ENCODE assay signal across 29 cellular contexts in genomic region chr14:58278177-58278576, GRCh38. TPM values are rescaled to one million over a fixed set of nuclear protein-coding genes. Genes with fewer than 3 reads are reported as not detected.
DNase-seq lines count a peak whose midpoint lies in the region; ATAC-seq and TF ChIP-seq lines count a peak whose summit lies in the region.
"Had no signal": no experiment of that assay in that cellular context is flagged by ENCODE, and none has a peak within 500 bp of the region (broad histone marks: within the 10 kb centered on the region; RNA-seq: fewer than 3 reads in every experiment).

No MANE protein-coding gene starts in this region.

- H3K4me1 ChIP-seq in H9 (ENCODE audit: insufficient read depth, low read length): no peaks in the 10 kb centered on the region
- H3K4me1 ChIP-seq in uterus: peaks cover 6 to 14% of the 10 kb centered on the region in 2 donors

- H3K27ac Mint-ChIP-seq in activated naive CD4-positive, alpha-beta T cell treated with anti-CD3 and anti-CD28 coated beads for 36 hours: peak overlapping the region; percentile 56
- H3K27ac Mint-ChIP-seq in CD14-positive monocyte (peak overlapping the region in 5 of 7 donors; percentile 19 to 67 (median 63)), H9 (0 out of 7 replicates have a peak overlapping the region, but pooled peaks of 2 of the 3 experiments have one; percentile 44 to 57)
- peak overlapping the region; percentile 53 for H3K27ac Mint-ChIP-seq in central memory CD8-positive, alpha-beta T cell (ENCODE audit: low read depth)

- no peak for DNase-seq in activated naive CD4-positive, alpha-beta T cell treated with anti-CD3 and anti-CD28 coated beads for 36 hours
- DNase-seq in activated naive CD4-positive, alpha-beta T cell (lab: John Stamatoyannopoulos, UW): no peak
- DNase-seq in CD14-positive monocyte (ENCODE audit: low spot score) (no peak), H9 (no peak), uterus (no peak)
- DNase-seq in central memory CD8-positive, alpha-beta T cell (ENCODE audit: low spot score in 2 of 2): no peak
- DNase-seq: AML-193; C1 segment of cervical spinal cord; Calu3; DMS79 treated with DMSO at 0.1 percent for 48 hours; GF-D8; GM23248; H7; KBM-7; MV-4-11; NCI-H1105; NCI-H1436 treated with DMSO at 0.1 percent for 48 hours; NCI-H187 treated with DMSO at 0.1 percent for 48 hours; NCI-H2107; NCI-H446; NCI-H524 treated with DMSO at 0.1 percent for 48 hours; NCI-H82; NK-92 treated with Interleukin-12 subunit alpha and Interleukin-12 subunit beta, amount 100 ng/mL, for 24 hours; PC-9; SJCRH30 had no signal

- no peak overlapping the region for H3K56ac ChIP-seq in H9 (ENCODE audit: insufficient read length, low read depth, low read length)

- CTCF ChIA-PET in activated naive CD4-positive, alpha-beta T cell treated with anti-CD3 and anti-CD28 coated beads for 36 hours (lab: Charles Lee): no interaction called here

- no peak overlapping the region for H2AK5ac ChIP-seq in H9 (ENCODE audit: insufficient read length, low read length)

- H3K9me3 Mint-ChIP-seq in activated naive CD4-positive, alpha-beta T cell treated with anti-CD3 and anti-CD28 coated beads for 36 hours: no peaks in the 10 kb centered on the region
- H3K9me3 Mint-ChIP-seq in CD14-positive monocyte: no peaks in the 10 kb centered on the region
- no peaks in the 10 kb centered on the region for H3K9me3 Mint-ChIP-seq in H9
- H3K9me3 Mint-ChIP-seq in central memory CD8-positive, alpha-beta T cell: no peaks in the 10 kb centered on the region

- H3K4ac ChIP-seq in H9 (ENCODE audit: low read depth, low read length): no peak overlapping the region

- no peak overlapping the region for H2AFZ ChIP-seq in H9 (ENCODE audit: low read length)
- H2AFZ ChIP-seq: GM23248, PC-9 had no signal

- H3K9ac ChIP-seq in H9 (ENCODE audit: extremely low read depth, insufficient read length, low read length): no peak overlapping the region
- H3K9ac ChIP-seq: GM23248 had no signal

- no peaks in the 10 kb centered on the region for H3K23me2 ChIP-seq in H9 (ENCODE audit: insufficient read length, low read depth, low read length, poor library complexity, severe bottlenecking)

- H3K18ac ChIP-seq in H9 (ENCODE audit: insufficient read length, low read depth, low read length): no peak overlapping the region

- no peaks in the 10 kb centered on the region for H3K36me3 ChIP-seq in uterus

- intact Hi-C loops in activated naive CD4-positive, alpha-beta T cell treated with anti-CD3 and anti-CD28 coated beads for 36 hours (cut with micrococcal nuclease): no loop called here
- intact Hi-C loops in CD14-positive monocyte (cut with micrococcal nuclease): no loop called here
- intact Hi-C loops in uterus (cut with DNase I; ENCODE audit: low total_unique reads): no loop called here

- no peak overlapping the region for H2BK120ac ChIP-seq in H9 (ENCODE audit: low read depth, low read length, poor library complexity, severe bottlenecking)

- H2BK15ac ChIP-seq in H9 (ENCODE audit: low read depth, low read length): no peak overlapping the region

- no peak overlapping the region for H3K4me2 ChIP-seq in H9 (ENCODE audit: insufficient read depth, insufficient read length, low read length)
- H3K4me2 ChIP-seq: A549, PC-9 had no signal

- TF ChIP-seq POLR2A in uterus (IDR thresholded peaks at IDR 0.05): no peak

- WGBS in H9 (ENCODE audit: extremely low coverage, insufficient read length, low lambda C conversion rate): no CpG with 5 or more reads among the region's 8 CpGs

- H3K9me3 ChIP-seq in H9 (ENCODE audit: control insufficient read depth, low read depth, low read length) (no peaks in the 10 kb centered on the region), uterus (no peaks in the 10 kb centered on the region)
- H3K9me3 ChIP-seq: A549, SJCRH30 had no signal

- no peak overlapping the region for H4K5ac ChIP-seq in H9 (ENCODE audit: insufficient read length, low read depth, low read length)

- no peak overlapping the region for H3K14ac ChIP-seq in H9 (ENCODE audit: insufficient read depth, low read length)

- H3K36me3 Mint-ChIP-seq in activated naive CD4-positive, alpha-beta T cell treated with anti-CD3 and anti-CD28 coated beads for 36 hours (ENCODE audit: low read depth): peaks cover 39% of the 10 kb centered on the region
- H3K36me3 Mint-ChIP-seq in CD14-positive monocyte: peaks cover 43 to 78% of the 10 kb centered on the region in 2 donors
- H3K36me3 Mint-ChIP-seq in H9 (ENCODE audit: insufficient read depth in 1 of 3, low read depth in 3 of 3): peaks cover 11 to 58% (median 45%) of the 10 kb centered on the region in 3 experiments; a peak in 6 of 7 replicates
- H3K36me3 Mint-ChIP-seq in central memory CD8-positive, alpha-beta T cell (ENCODE audit: insufficient read depth): peaks cover 61% of the 10 kb centered on the region

- no peaks in the 10 kb centered on the region for H4K20me1 ChIP-seq in H9 (ENCODE audit: control insufficient read depth, insufficient read depth, insufficient read length)

- no peak overlapping the region for H3K4me3 Mint-ChIP-seq in activated naive CD4-positive, alpha-beta T cell treated with anti-CD3 and anti-CD28 coated beads for 36 hours
- H3K4me3 Mint-ChIP-seq in CD14-positive monocyte (no peak overlapping the region), H9 (no peak overlapping the region)
- no peak overlapping the region for H3K4me3 Mint-ChIP-seq in central memory CD8-positive, alpha-beta T cell

- no peak overlapping the region for H3K23ac ChIP-seq in H9 (ENCODE audit: insufficient read length, low read depth, low read length)

- no peak overlapping the region for H2BK12ac ChIP-seq in H9 (ENCODE audit: insufficient read length, low read depth, low read length)

- H2BK20ac ChIP-seq in H9 (ENCODE audit: low read depth, low read length, poor library complexity, severe bottlenecking): no peak overlapping the region

- 0 out of 2 replicates have a peak, but pooled peaks cover 2% of the 10 kb centered on the region for H3K79me2 ChIP-seq in H9 (ENCODE audit: insufficient read depth, low read length)

- H3K27me3 ChIP-seq in H9 (ENCODE audit: insufficient read depth, low read length) (no peaks in the 10 kb centered on the region), uterus (no peaks in the 10 kb centered on the region)
- H3K27me3 ChIP-seq: SJCRH30 had no signal

- no peak overlapping the region for H4K8ac ChIP-seq in H9 (replicated peaks; ENCODE audit: insufficient read length, low read depth, low read length)

- TF ChIP-seq CTCF in CD14-positive monocyte (IDR thresholded peaks at IDR 0.05) (no peak), H9 (conservative IDR thresholded peaks at IDR 0.05) (no peak), uterus (IDR thresholded peaks at IDR 0.05) (no peak)

- H2BK5ac ChIP-seq in H9 (ENCODE audit: insufficient read length, low read length): no peak overlapping the region

- no peak overlapping the region for H3K4me3 ChIP-seq in uterus
- H3K4me3 ChIP-seq: A549, GM23248, PC-9, SJCRH30 had no signal

- no peak for ATAC-seq in central memory CD8-positive, alpha-beta T cell (replicated peaks; ENCODE audit: extremely low read depth, poor library complexity, severe bottlenecking)
- ATAC-seq in GM19395 (IDR thresholded peaks at IDR 0.05; ENCODE audit: unreplicated experiment): no peak
- ATAC-seq: A549, Right ventricle myocardium inferior, SK-N-SH treated with all-trans-retinoic acid at 6 μM for 48 hours had no signal

- no peak overlapping the region for H4K91ac ChIP-seq in H9 (ENCODE audit: insufficient read length, low read depth, low read length)

- no peak overlapping the region for H3T11ph ChIP-seq in H9 (ENCODE audit: low read length)

- H3K27me3 Mint-ChIP-seq in activated naive CD4-positive, alpha-beta T cell treated with anti-CD3 and anti-CD28 coated beads for 36 hours (ENCODE audit: low read depth): no peaks in the 10 kb centered on the region
- H3K27me3 Mint-ChIP-seq in CD14-positive monocyte (ENCODE audit: low read depth in 3 of 3) (no peaks in the 10 kb centered on the region), H9 (ENCODE audit: low read depth) (no peaks in the 10 kb centered on the region)
- H3K27me3 Mint-ChIP-seq in central memory CD8-positive, alpha-beta T cell: no peaks in the 10 kb centered on the region

- H3K27ac ChIP-seq in H9 (ENCODE audit: insufficient read length, low read depth, low read length): no peak overlapping the region
- no peak overlapping the region for H3K27ac ChIP-seq in uterus
- H3K27ac ChIP-seq: A549, GM23248, PC-9, SJCRH30 had no signal

- H3K4me1 Mint-ChIP-seq in activated naive CD4-positive, alpha-beta T cell treated with anti-CD3 and anti-CD28 coated beads for 36 hours (ENCODE audit: low read depth): peaks cover 70% of the 10 kb centered on the region
- H3K4me1 Mint-ChIP-seq in CD14-positive monocyte: peaks cover 27% of the 10 kb centered on the region
- no peaks in the 10 kb centered on the region for H3K4me1 Mint-ChIP-seq in H9
- peaks cover 59% of the 10 kb centered on the region for H3K4me1 Mint-ChIP-seq in central memory CD8-positive, alpha-beta T cell

- H3K79me1 ChIP-seq in H9 (ENCODE audit: insufficient read depth, low read depth, low read length, poor library complexity, severe bottlenecking): peaks cover 9% of the 10 kb centered on the region

RNA-seq across cellular contexts. Expression of gene ARID4A, which starts 20.2 kb away (rescaled TPM):
- 10 to 100 TPM; 18.9 to 20.4 TPM for total RNA-seq in activated naive CD4-positive, alpha-beta T cell treated with anti-CD3 and anti-CD28 coated beads for 36 hours
- 10 to 100 TPM in 1 of 2 donors, 1 to 10 TPM in 1; 6.5 to 13.2 TPM for polyA plus RNA-seq in CD14-positive monocyte
- total RNA-seq in H9 (2021) (12.9 and 13.2 TPM in 2 replicates), uterus (10 to 100 TPM in 2 of 4 donors, 1 to 10 TPM in 2; 8.2 to 37.5 (median 21.0) TPM)

RNA-seq across cellular contexts. Expression of gene PSMA3, which starts 33.5 kb away (rescaled TPM):
- 100 to 1,000 TPM; 399 to 424 TPM for total RNA-seq in activated naive CD4-positive, alpha-beta T cell treated with anti-CD3 and anti-CD28 coated beads for 36 hours
- polyA plus RNA-seq in CD14-positive monocyte: 100 to 1,000 TPM; 147 to 170 TPM
- total RNA-seq in H9 (2021) (340 and 342 TPM in 2 replicates), uterus (100 to 1,000 TPM in 2 of 4 donors, 10 to 100 TPM in 2; 61.2 to 204 (median 114) TPM)
